In genomic region chr5:66814146-66814991, GRCh38 we compare ENCODE assay signal across 7 cellular contexts.
DNase-seq lines count a peak whose midpoint lies in the region; ATAC-seq and TF ChIP-seq lines count a peak whose summit lies in the region.

No MANE protein-coding gene starts in this region.

- no peaks in the 10 kb centered on the region for H3K79me2 ChIP-seq in fibroblast of lung (ENCODE audit: control insufficient read depth, insufficient read depth, low read length)

- no peak overlapping the region for H3K27ac ChIP-seq in fibroblast of lung (ENCODE audit: insufficient read depth, low read length)

- DNase-seq in Daoy (ENCODE audit: low read depth) = peak; percentile 52
- DNase-seq in NCI-H1092 (lab: John Stamatoyannopoulos, UW) = peak; percentile 33
- peak; percentile 33 to 55 for DNase-seq in activated CD4-positive, alpha-beta T cell treated with anti-CD3 and anti-CD28 coated beads for 4 hours
- DNase-seq in fibroblast of lung (ENCODE audit: low read depth in 2 of 2) = peak; percentile 34 to 71
- DNase-seq in non-pigmented ciliary epithelial cell (ENCODE audit: low read depth) = peak; percentile 28

- no peak overlapping the region for H3K9ac ChIP-seq in fibroblast of lung (ENCODE audit: insufficient read depth, low read length)

- TF ChIP-seq CTCF in fibroblast of lung (conservative IDR thresholded peaks at IDR 0.05 in 1 of 2, IDR thresholded peaks at IDR 0.05 in 1 of 2; ENCODE audit: low read depth in 1 of 2, low read length in 2 of 2) = peak; percentile 81 to 86

- H3K4me3 ChIP-seq in fibroblast of lung (replicated peaks in 1 of 4; ENCODE audit: control extremely low read depth in 1 of 4, insufficient read depth in 1 of 4, low read depth in 3 of 4, low read length in 4 of 4) = no peak overlapping the region

- no peaks in the 10 kb centered on the region for H3K9me3 ChIP-seq in fibroblast of lung (ENCODE audit: control insufficient read depth, insufficient read depth, low read depth, low read length)

- no peaks in the 10 kb centered on the region for H3K27me3 ChIP-seq in fibroblast of lung (ENCODE audit: control insufficient read depth, insufficient read depth, low read length)

- peak; percentile 71 for ATAC-seq in GM19395 (IDR thresholded peaks at IDR 0.05; ENCODE audit: unreplicated experiment)
- no peak for ATAC-seq in GM21367 (IDR thresholded peaks at IDR 0.05; ENCODE audit: unreplicated experiment)

- H2AFZ ChIP-seq in fibroblast of lung (ENCODE audit: low read length) = no peak overlapping the region

- H3K4me1 ChIP-seq in fibroblast of lung (ENCODE audit: control insufficient read depth, extremely low read depth, insufficient read depth, low read length) = no peaks in the 10 kb centered on the region

- no peak overlapping the region for H3K4me2 ChIP-seq in fibroblast of lung (ENCODE audit: extremely low read depth, insufficient read depth, low read length)

- H4K20me1 ChIP-seq in fibroblast of lung (ENCODE audit: control insufficient read depth, extremely low read depth, insufficient read depth, low read length) = no peaks in the 10 kb centered on the region

- no peaks in the 10 kb centered on the region for H3K36me3 ChIP-seq in fibroblast of lung (ENCODE audit: control insufficient read depth, insufficient read depth, low read length)
